In the genomic region with DNA sequence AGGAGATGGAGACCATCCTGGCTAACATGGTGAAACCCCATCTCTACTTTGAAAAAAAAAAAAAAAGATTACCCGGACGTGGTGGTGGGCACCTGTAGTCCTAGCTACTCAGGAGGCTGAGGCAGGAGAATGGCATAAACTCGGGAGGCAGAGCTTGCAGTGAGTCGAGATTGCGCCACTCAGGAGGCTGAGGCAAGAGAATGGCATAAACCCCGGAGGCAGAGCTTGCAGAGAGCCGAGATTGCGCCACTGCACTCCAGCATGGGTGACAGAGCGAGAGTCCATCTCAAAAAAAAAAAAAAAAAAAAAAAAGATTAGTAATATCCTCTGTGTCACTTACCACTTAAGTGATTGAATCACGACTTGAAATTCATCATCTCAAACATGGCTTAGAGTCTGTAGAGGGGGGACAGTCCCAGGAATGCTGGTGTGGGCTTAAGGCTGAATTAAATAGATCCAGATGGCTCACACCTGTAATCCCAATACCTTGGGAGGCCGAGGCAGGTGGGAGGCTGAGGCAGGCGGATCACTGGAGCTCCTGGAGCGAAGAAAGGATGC, we compare ENCODE assay signal across 8 cellular contexts. TPM values are rescaled to one million over a fixed set of nuclear protein-coding genes. Genes with fewer than 3 reads are reported as not detected.
"Had no signal": no experiment of that assay in that cellular context is flagged by ENCODE, and none has a peak within 500 bp of the region (broad histone marks: within the 10 kb centered on the region; RNA-seq: fewer than 3 reads in every experiment).

No MANE protein-coding gene starts in this region.

RNA-seq across cellular contexts. Expression of a gene that starts 4.8 kb away (rescaled TPM):
- total RNA-seq: colonic mucosa, pulmonary artery endothelial cell had no signal
- polyA plus RNA-seq: aorta had no signal

RNA-seq across cellular contexts. Expression of a gene that starts 27.1 kb away (rescaled TPM):
- total RNA-seq: activated CD8-positive, alpha-beta memory T cell treated with anti-CD3 and anti-CD28 coated beads for 36 hours; activated T-cell treated with anti-CD3 and anti-CD28 coated beads, Interleukin-2, amount 50 U/mL, for 72 hours; pulmonary artery endothelial cell had no signal
- polyA plus RNA-seq: aorta had no signal

RNA-seq across cellular contexts. Expression of a gene that starts 46.2 kb away (rescaled TPM):
- total RNA-seq: activated CD8-positive, alpha-beta memory T cell treated with anti-CD3 and anti-CD28 coated beads for 36 hours; activated T-cell treated with anti-CD3 and anti-CD28 coated beads, Interleukin-2, amount 50 U/mL, for 72 hours; aorta; colonic mucosa; ovary; pulmonary artery endothelial cell; tibial nerve; vagina had no signal
- polyA plus RNA-seq: aorta had no signal

RNA-seq across cellular contexts. Expression of a gene that starts 50.9 kb away (rescaled TPM):
- total RNA-seq: aorta, colonic mucosa, ovary, pulmonary artery endothelial cell, tibial nerve, vagina had no signal
